8 cellular contexts compared by ENCODE assay signal in genomic region chr6:91081452-91082067, GRCh38.
A peak's percentile ranks its signal among the peaks of the same experiment; 100 is the strongest.
DNase-seq lines count a peak whose midpoint lies in the region; ATAC-seq and TF ChIP-seq lines count a peak whose summit lies in the region.

No MANE protein-coding gene starts in this region.

- TF ChIP-seq POLR2A in breast epithelium (IDR thresholded peaks at IDR 0.05), result no peak

- intact Hi-C loops in breast epithelium (cut with DNase I; ENCODE audit: low total_unique reads), result no loop called here

- H3K36me3 ChIP-seq in BE2C, result no peaks in the 10 kb centered on the region
- H3K36me3 ChIP-seq in breast epithelium, result no peaks in the 10 kb centered on the region

- H3K27ac ChIP-seq in breast epithelium, result no peak overlapping the region

- H3K27me3 ChIP-seq in BE2C, result no peaks in the 10 kb centered on the region
- H3K27me3 ChIP-seq in breast epithelium, result no peaks in the 10 kb centered on the region

- H3K4me3 ChIP-seq in BE2C (ENCODE audit: low read depth, low read length) (no peak overlapping the region), breast epithelium (no peak overlapping the region)

- TF ChIP-seq CTCF in BE2C (IDR thresholded peaks at IDR 0.05; ENCODE audit: low read depth, low read length), result peak; percentile 73
- TF ChIP-seq CTCF in breast epithelium (IDR thresholded peaks at IDR 0.05), result peak; percentile 40 to 44 (median 42)

- H3K4me1 ChIP-seq in BE2C (no peaks in the 10 kb centered on the region), breast epithelium (no peaks in the 10 kb centered on the region)

- peak; percentile 65 for ATAC-seq in GM18868 (IDR thresholded peaks at IDR 0.05; ENCODE audit: unreplicated experiment)
- ATAC-seq in HG03469 (IDR thresholded peaks at IDR 0.05; ENCODE audit: unreplicated experiment), result peak; percentile 58
- ATAC-seq in left lobe of liver, result peak; percentile 74

- DNase-seq in BE2C (peak; percentile 8), NCI-H748 treated with DMSO at 0.1 percent for 48 hours (lab: John Stamatoyannopoulos, UW) (peak; percentile 83), breast epithelium (ENCODE audit: low spot score in 2 of 2) (no peak), left lobe of liver (ENCODE audit: low spot score) (no peak), ecto neural progenitor cell (ENCODE audit: low spot score) (no peak), GM19240 (ENCODE audit: insufficient read length, low spot score) (no peak)

- H3K9me3 ChIP-seq in BE2C (no peaks in the 10 kb centered on the region), breast epithelium (no peaks in the 10 kb centered on the region)

Comparison
In these comparisons a context has a peak if more than half of its experiments do, and no peak if none do; other contexts are left out.
1. DNase-seq: peak in BE2C (single experiment) and NCI-H748 treated with DMSO at 0.1 percent for 48 hours (single experiment); none in breast epithelium (0 of 2), left lobe of liver (single experiment), ecto neural progenitor cell (single experiment) and GM19240 (single experiment).
2. Peak in every context shown above with its lines, with median percentiles within 50 percentile points of each other: ATAC-seq.